ENCODE assay signal across 10 cellular contexts in the genomic region with DNA sequence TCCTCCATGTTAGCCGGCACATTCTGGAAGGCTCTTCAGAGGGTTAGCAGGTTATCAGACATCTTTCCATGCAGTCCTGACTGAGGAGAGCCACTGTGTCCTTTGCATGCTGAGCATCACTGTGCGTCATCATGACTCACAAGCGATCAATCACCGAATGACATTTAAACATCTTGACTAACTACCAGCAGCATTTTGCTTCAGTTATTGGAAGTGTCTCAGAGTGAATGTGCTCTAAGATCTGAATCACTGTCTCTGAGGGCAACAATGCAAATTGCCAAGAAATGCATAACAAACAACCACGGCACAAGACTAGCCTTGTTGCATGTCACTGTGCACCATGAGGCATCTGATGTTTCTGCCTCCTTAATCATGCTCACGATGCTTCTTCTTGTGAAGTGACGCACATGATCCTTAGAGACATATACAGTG. TPM values are rescaled to one million over a fixed set of nuclear protein-coding genes. Genes with fewer than 3 reads are reported as not detected.
DNase-seq lines count a peak whose midpoint lies in the region; ATAC-seq and TF ChIP-seq lines count a peak whose summit lies in the region.
"Had no signal": no experiment of that assay in that cellular context is flagged by ENCODE, and none has a peak within 500 bp of the region (broad histone marks: within the 10 kb centered on the region; RNA-seq: fewer than 3 reads in every experiment).

No MANE protein-coding gene starts in this region.

- peaks cover 43% of the 10 kb centered on the region for H3K4me1 Mint-ChIP-seq in activated CD8-positive, alpha-beta T cell treated with anti-CD3 and anti-CD28 coated beads for 36 hours (ENCODE audit: low read depth)

- peak; percentile 72 for ATAC-seq in activated CD8-positive, alpha-beta T cell treated with anti-CD3 and anti-CD28 coated beads for 36 hours
- no peak for ATAC-seq in HG03196 (IDR thresholded peaks at IDR 0.05; ENCODE audit: unreplicated experiment)
- ATAC-seq in Right ventricle myocardium superior (ENCODE audit: poor library complexity), result no peak

- no peak for TF ChIP-seq CTCF in activated CD8-positive, alpha-beta T cell treated with anti-CD3 and anti-CD28 coated beads for 36 hours (IDR thresholded peaks at IDR 0.05)

- H3K27me3 Mint-ChIP-seq in activated CD8-positive, alpha-beta T cell treated with anti-CD3 and anti-CD28 coated beads for 36 hours, result peaks cover 2% of the 10 kb centered on the region
- H3K27me3 Mint-ChIP-seq: naive B cell had no signal

- peaks cover 5% of the 10 kb centered on the region for H3K9me3 Mint-ChIP-seq in activated CD8-positive, alpha-beta T cell treated with anti-CD3 and anti-CD28 coated beads for 36 hours

- H3K27ac Mint-ChIP-seq in activated CD8-positive, alpha-beta T cell treated with anti-CD3 and anti-CD28 coated beads for 36 hours, result peak overlapping the region; percentile 92
- H3K27ac Mint-ChIP-seq: naive B cell had no signal

- no peak overlapping the region for H3K4me3 ChIP-seq in effector memory CD4-positive, alpha-beta T cell (ENCODE audit: insufficient read depth, low read depth, low read length, poor library complexity, severe bottlenecking)

- POLR2A ChIA-PET in activated CD8-positive, alpha-beta T cell treated with anti-CD3 and anti-CD28 coated beads for 36 hours (lab: Charles Lee), result interaction anchor here (1.1 to 1.9 kb wide), 2 partner anchors 44 to 216 kb away, joined by 4 to 9 read pairs; no protein-coding TSS in a partner anchor

- H3K36me3 ChIP-seq in effector memory CD4-positive, alpha-beta T cell (ENCODE audit: control insufficient read depth, insufficient read depth, low read length), result no peaks in the 10 kb centered on the region

- intact Hi-C loops in activated CD8-positive, alpha-beta T cell treated with anti-CD3 and anti-CD28 coated beads for 36 hours (cut with micrococcal nuclease), result no loop called here
- intact Hi-C loops in Right ventricle myocardium superior (cut with DNase I), result no loop called here

- H3K27ac ChIP-seq in effector memory CD4-positive, alpha-beta T cell (ENCODE audit: insufficient read depth, low read length, poor library complexity, severe bottlenecking), result no peak overlapping the region

- H3K27me3 ChIP-seq in effector memory CD4-positive, alpha-beta T cell (replicated peaks; ENCODE audit: control insufficient read depth, insufficient read depth, low read length, poor library complexity, severe bottlenecking), result no peaks in the 10 kb centered on the region

- H3K4me1 ChIP-seq in effector memory CD4-positive, alpha-beta T cell (ENCODE audit: control insufficient read depth, insufficient read depth, low read length, poor library complexity, severe bottlenecking), result no peaks in the 10 kb centered on the region

- CTCF ChIA-PET in activated CD8-positive, alpha-beta T cell treated with anti-CD3 and anti-CD28 coated beads for 36 hours (lab: Charles Lee), result interaction anchor here (0.5 to 1.7 kb wide), 5 partner anchors 9 to 847 kb away, joined by 3 to 5 read pairs (median 3); no protein-coding TSS in a partner anchor

- peak; percentile 18 to 28 for DNase-seq in stimulated activated CD4-positive, alpha-beta T cell treated with anti-CD3 and anti-CD28 coated beads, Interleukin-12 subunit alpha, Interleukin-12 subunit beta, amount 100 ng/mL, for 24 hours (ENCODE audit: low read depth in 2 of 2)
- no peak for DNase-seq in stimulated activated CD4-positive, alpha-beta T cell treated with anti-CD3 and anti-CD28 coated beads, Interleukin-4, amount 100 ng/mL, for 4 hours
- DNase-seq in activated CD8-positive, alpha-beta T cell treated with anti-CD3 and anti-CD28 coated beads for 36 hours, result peak; percentile 77
- DNase-seq in iris pigment epithelial cell (ENCODE audit: low read depth) (peak; percentile 89), Right ventricle myocardium superior (no peak), DMS153 treated with DMSO at 0.1 percent for 48 hours (lab: John Stamatoyannopoulos, UW; ENCODE audit: unreplicated experiment) (no peak)
- DNase-seq in effector memory CD4-positive, alpha-beta T cell, result no peak
- DNase-seq: naive B cell, NCI-H748 treated with DMSO at 0.1 percent for 48 hours had no signal

- H3K36me3 Mint-ChIP-seq in activated CD8-positive, alpha-beta T cell treated with anti-CD3 and anti-CD28 coated beads for 36 hours (ENCODE audit: low read depth), result peaks cover 13% of the 10 kb centered on the region
- H3K36me3 Mint-ChIP-seq: naive B cell had no signal

- H3K4me3 Mint-ChIP-seq in activated CD8-positive, alpha-beta T cell treated with anti-CD3 and anti-CD28 coated beads for 36 hours, result peak overlapping the region; percentile 54
- H3K4me3 Mint-ChIP-seq: naive B cell had no signal

- H3K9me3 ChIP-seq in effector memory CD4-positive, alpha-beta T cell (ENCODE audit: control insufficient read depth, low read length), result no peaks in the 10 kb centered on the region

RNA-seq across cellular contexts. Expression of gene ATP8B4, which starts 18.3 kb away (rescaled TPM):
- total RNA-seq in activated CD8-positive, alpha-beta T cell treated with anti-CD3 and anti-CD28 coated beads for 36 hours, result 1 to 10 TPM; 4.6 to 5.8 TPM
- 3.6 TPM for total RNA-seq in Right ventricle myocardium superior

RNA-seq across cellular contexts. Expression of gene SLC27A2, which starts 44.6 kb away (rescaled TPM):
- 1 to 10 TPM; 9.8 to 9.9 TPM for total RNA-seq in activated CD8-positive, alpha-beta T cell treated with anti-CD3 and anti-CD28 coated beads for 36 hours
- total RNA-seq in Right ventricle myocardium superior, result 0.24 TPM

Comparison
In these comparisons a context has a peak if more than half of its experiments do, and no peak if none do; other contexts are left out.
1. DNase-seq: peak in stimulated activated CD4-positive, alpha-beta T cell treated with anti-CD3 and anti-CD28 coated beads, Interleukin-12 subunit alpha, Interleukin-12 subunit beta, amount 100 ng/mL, for 24 hours (2 of 2), activated CD8-positive, alpha-beta T cell treated with anti-CD3 and anti-CD28 coated beads for 36 hours (single experiment) and iris pigment epithelial cell (single experiment); none in stimulated activated CD4-positive, alpha-beta T cell treated with anti-CD3 and anti-CD28 coated beads, Interleukin-4, amount 100 ng/mL, for 4 hours (0 of 2), Right ventricle myocardium superior (single experiment), DMS153 treated with DMSO at 0.1 percent for 48 hours (single experiment) and effector memory CD4-positive, alpha-beta T cell (0 of 3).